Comparison of ENCODE assay signal across 8 cellular contexts in genomic region chr3:172750368-172751187, GRCh38. TPM values are rescaled to one million over a fixed set of nuclear protein-coding genes. Genes with fewer than 3 reads are reported as not detected.
DNase-seq lines count a peak whose midpoint lies in the region; ATAC-seq and TF ChIP-seq lines count a peak whose summit lies in the region.

Gene ECT2 (plus strand): TSS chr3:172750726. CDS start chr3:172754531, 3,805 bp downstream.

- ATAC-seq in GM19324 (IDR thresholded peaks at IDR 0.05; ENCODE audit: low FRiP score, unreplicated experiment) (peak; percentile 100), HG03469 (IDR thresholded peaks at IDR 0.05; ENCODE audit: unreplicated experiment) (peak; percentile 98)

- H3K27me3 ChIP-seq in BLaER1 treated with 17β-estradiol and CSF1 and Interleukin-3, amounts not matched to agents 10 nM and 100 nM = no peaks in the 10 kb centered on the region
- no peaks in the 10 kb centered on the region for H3K27me3 ChIP-seq in colonic mucosa

- H3K4me1 ChIP-seq in BLaER1 treated with 17β-estradiol and CSF1 and Interleukin-3, amounts not matched to agents 10 nM and 100 nM = peaks cover 10 to 27% (median 22%) of the 10 kb centered on the region in 10 experiments; a peak in 19 of 20 replicates
- H3K4me1 ChIP-seq in colonic mucosa = peaks cover 4% of the 10 kb centered on the region

- peak; percentile 99 for DNase-seq in NCI-H526 (lab: John Stamatoyannopoulos, UW)
- peak; percentile 99 for DNase-seq in activated CD4-positive, alpha-beta T cell treated with anti-CD3 and anti-CD28 coated beads for 48 hours
- DNase-seq in colonic mucosa = peak; percentile 100
- peak; percentile 100 for DNase-seq in kidney tubule cell (ENCODE audit: low spot score)
- DNase-seq in stimulated activated CD4-positive, alpha-beta T cell treated with anti-CD3 and anti-CD28 coated beads, Interleukin-1b, Interleukin-23, amount 100 ng/mL, for 24 hours (ENCODE audit: low read depth in 4 of 4, low spot score in 1 of 4) = peak; percentile 83 to 95 (median 90)

- peak within 1 kb of the TSS; percentile 82 to 96 (median 90) for H3K9ac ChIP-seq in BLaER1 treated with 17β-estradiol and CSF1 and Interleukin-3, amounts not matched to agents 10 nM and 100 nM
- H3K9ac ChIP-seq in colonic mucosa (ENCODE audit: low read depth in 2 of 2, low read length in 2 of 2) = peak within 1 kb of the TSS; percentile 60 to 87

- peaks cover 2 to 32% (median 20%) of the 10 kb centered on the region in 11 experiments; a peak in 20 of 22 replicates for H3K36me3 ChIP-seq in BLaER1 treated with 17β-estradiol and CSF1 and Interleukin-3, amounts not matched to agents 10 nM and 100 nM
- H3K36me3 ChIP-seq in colonic mucosa = no peaks in the 10 kb centered on the region

- peak within 1 kb of the TSS; percentile 75 to 98 (median 94) for H3K4me3 ChIP-seq in BLaER1 treated with 17β-estradiol and CSF1 and Interleukin-3, amounts not matched to agents 10 nM and 100 nM
- H3K4me3 ChIP-seq in colonic mucosa = peak within 1 kb of the TSS; percentile 85

- H4K20me1 ChIP-seq in BLaER1 treated with 17β-estradiol and CSF1 and Interleukin-3, amounts not matched to agents 10 nM and 100 nM = no peaks in the 10 kb centered on the region

- no peaks in the 10 kb centered on the region; a peak in 1 of 22 replicates for H3K9me3 ChIP-seq in BLaER1 treated with 17β-estradiol and CSF1 and Interleukin-3, amounts not matched to agents 10 nM and 100 nM (replicated peaks in 1 of 11)
- H3K9me3 ChIP-seq in colonic mucosa = no peaks in the 10 kb centered on the region

- H3K27ac ChIP-seq in BLaER1 treated with 17β-estradiol and CSF1 and Interleukin-3, amounts not matched to agents 10 nM and 100 nM = peak within 1 kb of the TSS; percentile 68 to 97 (median 87)
- H3K27ac ChIP-seq in colonic mucosa = peak within 1 kb of the TSS; percentile 83

- H3K4me2 ChIP-seq in BLaER1 treated with 17β-estradiol and CSF1 and Interleukin-3, amounts not matched to agents 10 nM and 100 nM = peak within 1 kb of the TSS; percentile 74 to 92 (median 84)

- TF ChIP-seq CTCF in colonic mucosa (IDR thresholded peaks at IDR 0.05) = peak; percentile 67

- intact Hi-C loops in colonic mucosa (cut with DNase I) = no loop called here

RNA-seq across cellular contexts. Expression of gene ECT2, which starts in this region (rescaled TPM):
- 10 to 100 TPM; 36.3 to 58.1 TPM for total RNA-seq in colonic mucosa

Comparison
In these comparisons a context has a peak if more than half of its experiments do, and no peak if none do; other contexts are left out.
1. Peak in every context shown above with its lines: DNase-seq, ATAC-seq, H3K4me3 ChIP-seq and H3K27ac ChIP-seq.